ENCODE assay signal across 9 cellular contexts in genomic region chr1:224733021-224733911, GRCh38.
DNase-seq lines count a peak whose midpoint lies in the region; ATAC-seq lines count a peak whose summit lies in the region.
"Had no signal": no experiment of that assay in that cellular context is flagged by ENCODE, and none has a peak within 500 bp of the region (broad histone marks: within the 10 kb centered on the region; RNA-seq: fewer than 3 reads in every experiment).

No MANE protein-coding gene starts in this region.

- H3K4me3 ChIP-seq in right cardiac atrium (ENCODE audit: low read length), result no peak overlapping the region

- H3K36me3 Mint-ChIP-seq in T-helper 17 cell (ENCODE audit: low read depth), result no peaks in the 10 kb centered on the region
- H3K36me3 Mint-ChIP-seq: memory B cell had no signal

- peaks cover 8% of the 10 kb centered on the region for H3K4me1 Mint-ChIP-seq in T-helper 17 cell

- intact Hi-C loops in right cardiac atrium (cut with DNase I), result loop anchor here in 1 of 4 donors (10.0 kb wide), 1 partner anchor 78 kb away; no protein-coding TSS in a partner anchor

- H3K27me3 ChIP-seq in right cardiac atrium (ENCODE audit: control insufficient read depth, insufficient read depth), result no peaks in the 10 kb centered on the region

- WGBS in right cardiac atrium, result 26% methylated on average over 12 of the region's 12 CpGs

- no peak overlapping the region for H3K4me3 Mint-ChIP-seq in T-helper 17 cell
- H3K4me3 Mint-ChIP-seq: memory B cell had no signal

- DNase-seq in NCI-H345 (lab: John Stamatoyannopoulos, UW), result peak; percentile 37
- DNase-seq in NCI-H345 treated with DMSO at 0.1 percent for 48 hours (lab: John Stamatoyannopoulos, UW; ENCODE audit: unreplicated experiment), result no peak
- DNase-seq in NCI-H2196 treated with DMSO at 0.1 percent for 48 hours (lab: John Stamatoyannopoulos, UW; ENCODE audit: unreplicated experiment), result peak; percentile 10
- DNase-seq in right cardiac atrium, result peak; percentile 41 to 64 (median 61)
- DNase-seq in T-helper 17 cell, result no peak
- DNase-seq in RPMI8226, result no peak
- DNase-seq in DMS 273 (lab: John Stamatoyannopoulos, UW; ENCODE audit: unreplicated experiment), result no peak

- peaks cover 10% of the 10 kb centered on the region for H3K4me1 ChIP-seq in right cardiac atrium (ENCODE audit: control insufficient read depth, insufficient read depth, low read length)

- H3K27ac Mint-ChIP-seq in T-helper 17 cell, result no peak overlapping the region
- H3K27ac Mint-ChIP-seq: memory B cell had no signal

- peaks cover 4% of the 10 kb centered on the region for H3K27me3 Mint-ChIP-seq in T-helper 17 cell

- peak overlapping the region; percentile 20 for H3K27ac ChIP-seq in right cardiac atrium (ENCODE audit: low read length)

- no peaks in the 10 kb centered on the region for H3K9me3 ChIP-seq in right cardiac atrium (ENCODE audit: control insufficient read depth, low read length)
- H3K9me3 ChIP-seq in T-helper 17 cell (ENCODE audit: control insufficient read depth, low read length, poor library complexity, severe bottlenecking), result no peaks in the 10 kb centered on the region

- ATAC-seq in HG02798 (IDR thresholded peaks at IDR 0.05; ENCODE audit: poor library complexity, unreplicated experiment), result peak; percentile 62
- peak; percentile 81 to 82 for ATAC-seq in right cardiac atrium
- no peak for ATAC-seq in T-helper 17 cell

Comparison
In these comparisons a context has a peak if more than half of its experiments do, and no peak if none do; other contexts are left out.
1. DNase-seq: peak in NCI-H345 (single experiment), NCI-H2196 treated with DMSO at 0.1 percent for 48 hours (single experiment) and right cardiac atrium (3 of 3); none in NCI-H345 treated with DMSO at 0.1 percent for 48 hours (single experiment), T-helper 17 cell (0 of 3), RPMI8226 (single experiment) and DMS 273 (single experiment).